In genomic region chr11:78313181-78313788, GRCh38 we compare ENCODE assay signal across 10 cellular contexts.
DNase-seq lines count a peak whose midpoint lies in the region; ATAC-seq, FAIRE-seq and TF ChIP-seq lines count a peak whose summit lies in the region.
"Had no signal": no experiment of that assay in that cellular context is flagged by ENCODE, and none has a peak within 500 bp of the region (broad histone marks: within the 10 kb centered on the region; RNA-seq: fewer than 3 reads in every experiment).

No MANE protein-coding gene starts in this region.

- peaks cover 44% of the 10 kb centered on the region for H3K4me1 ChIP-seq in GM12878 (ENCODE audit: control insufficient read depth, insufficient read depth, low read length)
- H3K4me1 ChIP-seq in left lung: peaks cover 13 to 72% of the 10 kb centered on the region in 2 donors
- peaks cover 54% of the 10 kb centered on the region for H3K4me1 ChIP-seq in vagina
- H3K4me1 ChIP-seq in OCI-LY7 (ENCODE audit: insufficient read depth, low read length, poor library complexity, severe bottlenecking): no peaks in the 10 kb centered on the region
- H3K4me1 ChIP-seq: SJSA1 had no signal

- no peak for DNase-seq in T-helper 2 cell treated with Interferon-gamma antibody and Interleukin-4, amounts not matched to agents 5 μg/mL and 100 μg/mL, for 36 hours (ENCODE audit: low spot score)
- DNase-seq in T-helper 2 cell: no peak
- no peak for DNase-seq in GM12878 (ENCODE audit: low read depth, low spot score)
- DNase-seq in left lung: no peak
- DNase-seq in vagina (ENCODE audit: extremely low spot score in 2 of 2): no peak
- no peak for DNase-seq in stimulated activated CD4-positive, alpha-beta T cell treated with anti-CD3 and anti-CD28 coated beads, Interleukin-1b, Interleukin-23, amount 100 ng/mL, for 48 hours
- DNase-seq in stimulated activated CD4-positive, alpha-beta T cell treated with anti-CD3 and anti-CD28 coated beads, Interleukin-4, amount 100 ng/mL, for 1 hour: no peak
- no peak for DNase-seq in OCI-LY7 (ENCODE audit: low spot score)
- DNase-seq: BE2C had no signal

- POLR2A ChIA-PET in GM12878 (lab: Charles Lee) (interaction anchor here (0.5 kb wide), 1 partner anchor 324 kb away, joined by 3 read pairs; no protein-coding TSS in a partner anchor), OCI-LY7 (lab: Charles Lee) (no interaction called here)

- RAD21 ChIA-PET in GM12878 (lab: Charles Lee; ENCODE audit: unreplicated experiment): no interaction called here

- no peak for TF ChIP-seq POLR2A in GM12878 (IDR thresholded peaks at IDR 0.05; ENCODE audit: low read depth, low read length)
- TF ChIP-seq POLR2A in vagina (IDR thresholded peaks at IDR 0.05): no peak

- peaks cover 86% of the 10 kb centered on the region for H3K4me1 Mint-ChIP-seq in T-helper 2 cell treated with Interferon-gamma antibody and Interleukin-4, amounts not matched to agents 5 μg/mL and 100 μg/mL, for 36 hours (ENCODE audit: low read depth)

- H3K79me2 ChIP-seq in GM12878 (ENCODE audit: control insufficient read depth, insufficient read depth, low read length): no peaks in the 10 kb centered on the region
- H3K79me2 ChIP-seq in OCI-LY7 (ENCODE audit: insufficient read depth, low read depth, low read length): no peaks in the 10 kb centered on the region

- no peaks in the 10 kb centered on the region for H3K27me3 Mint-ChIP-seq in T-helper 2 cell treated with Interferon-gamma antibody and Interleukin-4, amounts not matched to agents 5 μg/mL and 100 μg/mL, for 36 hours (ENCODE audit: low read depth)

- H2AFZ ChIP-seq in GM12878 (ENCODE audit: control insufficient read depth, low read depth, low read length): no peak overlapping the region
- H2AFZ ChIP-seq in OCI-LY7 (ENCODE audit: low read length): no peak overlapping the region

- SMC1A ChIA-PET in GM12878 (lab: Charles Lee; ENCODE audit: uncharacterized antibody, unreplicated experiment): interaction anchor here (0.8 kb wide), 1 partner anchor 16 kb away, joined by 3 read pairs; no protein-coding TSS in a partner anchor

- in situ Hi-C loops in GM12878 (cut with MboI): no loop called here

- H3K4me3 ChIP-seq in GM12878: no peak overlapping the region
- H3K4me3 ChIP-seq in left lung: no peak overlapping the region
- H3K4me3 ChIP-seq in vagina: no peak overlapping the region
- H3K4me3 ChIP-seq in OCI-LY7 (ENCODE audit: low read depth, low read length, poor library complexity, severe bottlenecking): no peak overlapping the region
- H3K4me3 ChIP-seq: SJSA1 had no signal

- intact Hi-C loops in GM12878 (cut with micrococcal nuclease; ENCODE audit: unreplicated experiment) (loop anchor here (5.0 kb wide), 1 partner anchor 104 kb away; the partner anchor contains the start of gene GAB2), left lung (cut with DNase I) (no loop called here), vagina (cut with DNase I) (loop anchor here (10.0 kb wide), 1 partner anchor 102 kb away; the partner anchor contains the start of gene GAB2), OCI-LY7 (cut with micrococcal nuclease; ENCODE audit: unreplicated experiment) (no loop called here)

- no peak for TF ChIP-seq RAD21 in GM12878 (IDR thresholded peaks at IDR 0.05; ENCODE audit: insufficient read depth, low read depth, low read length)

- H3K27ac Mint-ChIP-seq in T-helper 2 cell treated with Interferon-gamma antibody and Interleukin-4, amounts not matched to agents 5 μg/mL and 100 μg/mL, for 36 hours: peak overlapping the region; percentile 72

- BruUV-seq in GM12878 (replicated peaks; lab: Mats Ljungman, UMichigan) (no TSS peak), OCI-LY7 (replicated peaks; lab: Mats Ljungman, UMichigan) (no TSS peak)

- H3K9me3 ChIP-seq in GM12878 (replicated peaks; ENCODE audit: control insufficient read depth, insufficient read depth, low read length) (no peaks in the 10 kb centered on the region), left lung (no peaks in the 10 kb centered on the region), vagina (no peaks in the 10 kb centered on the region), OCI-LY7 (ENCODE audit: low read length) (no peaks in the 10 kb centered on the region)
- H3K9me3 ChIP-seq: BE2C, SJSA1 had no signal

- no peak for TF ChIP-seq EP300 in GM12878 (IDR thresholded peaks at IDR 0.05; ENCODE audit: borderline replicate concordance in 1 of 2, control insufficient read depth in 1 of 2, low read depth in 2 of 2, low read length in 2 of 2)

- CTCF ChIA-PET in GM12878 (lab: Yijun Ruan, JAX) (no interaction called here), OCI-LY7 (lab: Charles Lee; ENCODE audit: unreplicated experiment) (no interaction called here)

- H3K4me3 Mint-ChIP-seq in T-helper 2 cell treated with Interferon-gamma antibody and Interleukin-4, amounts not matched to agents 5 μg/mL and 100 μg/mL, for 36 hours: peak overlapping the region; percentile 62

- TF ChIP-seq CTCF in GM12878 (IDR thresholded peaks at IDR 0.05 in 2 of 3, conservative IDR thresholded peaks at IDR 0.05 in 1 of 3; ENCODE audit: control insufficient read depth in 2 of 3, extremely low read depth in 1 of 3, insufficient read depth in 1 of 3, low read depth in 3 of 3, low read length in 3 of 3) (no peak), left lung (IDR thresholded peaks at IDR 0.05) (no peak), vagina (IDR thresholded peaks at IDR 0.05) (no peak), OCI-LY7 (conservative IDR thresholded peaks at IDR 0.05; ENCODE audit: low read length) (no peak)

- no peaks in the 10 kb centered on the region for H3K36me3 ChIP-seq in GM12878 (ENCODE audit: control insufficient read depth in 2 of 2, insufficient read depth in 2 of 2, low read length in 1 of 2)
- no peaks in the 10 kb centered on the region for H3K36me3 ChIP-seq in left lung
- H3K36me3 ChIP-seq in vagina: no peaks in the 10 kb centered on the region
- H3K36me3 ChIP-seq in OCI-LY7 (ENCODE audit: insufficient read depth, low read length): no peaks in the 10 kb centered on the region
- H3K36me3 ChIP-seq: BE2C, SJSA1 had no signal

- no peak overlapping the region for H3K9ac ChIP-seq in GM12878 (ENCODE audit: control insufficient read depth, insufficient read depth, low read length)

- H3K27ac ChIP-seq in GM12878 (ENCODE audit: control insufficient read depth, insufficient read depth) (no peak overlapping the region), left lung (peak overlapping the region; percentile 29 to 84), vagina (peak overlapping the region; percentile 39), OCI-LY7 (ENCODE audit: low read depth, low read length, poor library complexity, severe bottlenecking) (no peak overlapping the region)
- H3K27ac ChIP-seq: SJSA1 had no signal

- peak overlapping the region; percentile 54 for H3K4me2 ChIP-seq in GM12878 (ENCODE audit: control insufficient read depth, insufficient read depth)
- no peak overlapping the region for H3K4me2 ChIP-seq in OCI-LY7 (ENCODE audit: low read length)

- H3K9me3 Mint-ChIP-seq in T-helper 2 cell treated with Interferon-gamma antibody and Interleukin-4, amounts not matched to agents 5 μg/mL and 100 μg/mL, for 36 hours: peaks cover 10% of the 10 kb centered on the region

- FAIRE-seq in GM12878 (lab: Jason Lieb, UNC): no peak

- H3K27me3 ChIP-seq in GM12878 (replicated peaks in 1 of 2; ENCODE audit: control insufficient read depth in 2 of 2, insufficient read depth in 2 of 2, low read length in 1 of 2) (0 out of 4 replicates have a peak, but pooled peaks cover 0 to 1% of the 10 kb centered on the region in 2 experiments), left lung (no peaks in the 10 kb centered on the region), vagina (no peaks in the 10 kb centered on the region)
- H3K27me3 ChIP-seq: BE2C, SJSA1 had no signal

- no peak for ATAC-seq in GM12878
- ATAC-seq in left lung: peak; percentile 49

- peaks cover 52% of the 10 kb centered on the region for H3K36me3 Mint-ChIP-seq in T-helper 2 cell treated with Interferon-gamma antibody and Interleukin-4, amounts not matched to agents 5 μg/mL and 100 μg/mL, for 36 hours (ENCODE audit: low read depth)

- H4K20me1 ChIP-seq in GM12878 (ENCODE audit: control insufficient read depth, insufficient read depth): no peaks in the 10 kb centered on the region
- no peaks in the 10 kb centered on the region for H4K20me1 ChIP-seq in OCI-LY7 (ENCODE audit: insufficient read depth, low read length)

- no peaks in the 10 kb centered on the region for H3K9me2 ChIP-seq in OCI-LY7 (ENCODE audit: insufficient read depth, low read length)

- 97% methylated on average over 2 of the region's 2 CpGs for WGBS in GM12878 (ENCODE audit: insufficient coverage, insufficient replicate concordance, low lambda C conversion rate, missing lambda C conversion rate)

TF ChIP-seq in GM12878, 131 proteins besides CTCF, POLR2A, EP300 and RAD21 (continues in another document):
- TF ChIP-seq SUPT20H (IDR thresholded peaks at IDR 0.05; ENCODE audit: borderline replicate concordance, control insufficient read depth, low read depth, low read length): no peak
- TF ChIP-seq TAF1 (IDR thresholded peaks at IDR 0.05; ENCODE audit: borderline replicate concordance, low read depth, low read length): no peak
- no peak for TF ChIP-seq POU2F2 (IDR thresholded peaks at IDR 0.05; ENCODE audit: borderline replicate concordance, low read depth, low read length)
- no peak for TF ChIP-seq ZNF217 (IDR thresholded peaks at IDR 0.05)
- TF ChIP-seq STAT3 (IDR thresholded peaks at IDR 0.05; ENCODE audit: low read depth, low read length): no peak
- TF ChIP-seq KDM1A (IDR thresholded peaks at IDR 0.05; ENCODE audit: borderline replicate concordance): no peak
- TF ChIP-seq CREM (IDR thresholded peaks at IDR 0.05; ENCODE audit: low read depth): no peak
- no peak for TF ChIP-seq SMC3 (IDR thresholded peaks at IDR 0.05; ENCODE audit: borderline replicate concordance, low read length)
- no peak for TF ChIP-seq ELK1 (IDR thresholded peaks at IDR 0.05; ENCODE audit: low read depth, low read length)
- no peak for TF ChIP-seq JUND (IDR thresholded peaks at IDR 0.05; ENCODE audit: low read depth, low read length)
- TF ChIP-seq YY1 (IDR thresholded peaks at IDR 0.05; ENCODE audit: low read depth, low read length): no peak
- TF ChIP-seq MXI1 (IDR thresholded peaks at IDR 0.05; ENCODE audit: low read depth, low read length): no peak
- TF ChIP-seq FOS (IDR thresholded peaks at IDR 0.05; ENCODE audit: borderline replicate concordance, extremely low read depth, insufficient read length): no peak

Comparison
In these comparisons a context has a peak if more than half of its experiments do, and no peak if none do; other contexts are left out.
1. H3K27ac ChIP-seq: peak in left lung (2 of 2) and vagina (single experiment); none in GM12878 (single experiment) and OCI-LY7 (single experiment).
2. intact Hi-C loops: an anchor here in GM12878 (5.0 kb wide) and vagina (10.0 kb wide); none called in left lung and OCI-LY7.